Comparison of ENCODE assay signal across 2 cellular contexts in the genomic region with DNA sequence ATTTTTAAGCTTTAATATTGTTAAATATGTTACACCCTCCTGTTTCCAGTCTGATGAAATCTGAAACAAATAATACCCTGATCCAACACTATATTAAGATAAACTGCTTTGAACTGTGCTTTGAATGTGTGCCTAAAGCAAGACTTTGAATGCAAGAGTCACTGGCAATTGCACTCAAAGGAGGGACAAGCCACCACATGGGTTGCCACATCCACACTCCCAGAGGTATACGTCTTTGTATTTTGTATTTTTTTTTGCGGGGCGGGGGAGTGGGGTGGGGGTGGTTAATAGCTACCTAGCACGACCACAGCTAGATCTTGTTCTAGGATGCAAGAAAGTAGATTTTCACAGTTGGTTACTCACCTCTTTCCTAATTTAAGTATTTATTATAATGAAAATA.
TF ChIP-seq lines count a peak whose summit lies in the region.

No MANE protein-coding gene starts in this region.

TF ChIP-seq in liver, 16 proteins besides CTCF, POLR2A, EP300 and RAD21:
- TF ChIP-seq, protein P1, sequence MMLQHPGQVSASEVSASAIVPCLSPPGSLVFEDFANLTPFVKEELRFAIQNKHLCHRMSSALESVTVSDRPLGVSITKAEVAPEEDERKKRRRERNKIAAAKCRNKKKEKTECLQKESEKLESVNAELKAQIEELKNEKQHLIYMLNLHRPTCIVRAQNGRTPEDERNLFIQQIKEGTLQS (IDR thresholded peaks at IDR 0.05), result no peak
- no peak for TF ChIP-seq SP1 (IDR thresholded peaks at IDR 0.05)
- no peak for TF ChIP-seq HNF4A (conservative IDR thresholded peaks at IDR 0.05)
- TF ChIP-seq GABPA (IDR thresholded peaks at IDR 0.05 in 1 of 2, conservative IDR thresholded peaks at IDR 0.05 in 1 of 2), result no peak
- no peak for TF ChIP-seq NR2F2 (IDR thresholded peaks at IDR 0.05)
- TF ChIP-seq JUND (IDR thresholded peaks at IDR 0.05), result no peak
- TF ChIP-seq TAF1 (conservative IDR thresholded peaks at IDR 0.05), result no peak
- TF ChIP-seq YY1 (IDR thresholded peaks at IDR 0.05), result no peak
- TF ChIP-seq, protein P2, sequence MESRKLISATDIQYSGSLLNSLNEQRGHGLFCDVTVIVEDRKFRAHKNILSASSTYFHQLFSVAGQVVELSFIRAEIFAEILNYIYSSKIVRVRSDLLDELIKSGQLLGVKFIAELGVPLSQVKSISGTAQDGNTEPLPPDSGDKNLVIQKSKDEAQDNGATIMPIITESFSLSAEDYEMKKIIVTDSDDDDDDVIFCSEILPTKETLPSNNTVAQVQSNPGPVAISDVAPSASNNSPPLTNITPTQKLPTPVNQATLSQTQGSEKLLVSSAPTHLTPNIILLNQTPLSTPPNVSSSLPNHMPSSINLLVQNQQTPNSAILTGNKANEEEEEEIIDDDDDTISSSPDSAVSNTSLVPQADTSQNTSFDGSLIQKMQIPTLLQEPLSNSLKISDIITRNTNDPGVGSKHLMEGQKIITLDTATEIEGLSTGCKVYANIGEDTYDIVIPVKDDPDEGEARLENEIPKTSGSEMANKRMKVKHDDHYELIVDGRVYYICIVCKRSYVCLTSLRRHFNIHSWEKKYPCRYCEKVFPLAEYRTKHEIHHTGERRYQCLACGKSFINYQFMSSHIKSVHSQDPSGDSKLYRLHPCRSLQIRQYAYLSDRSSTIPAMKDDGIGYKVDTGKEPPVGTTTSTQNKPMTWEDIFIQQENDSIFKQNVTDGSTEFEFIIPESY (IDR thresholded peaks at IDR 0.05), result no peak
- TF ChIP-seq HNF4G (IDR thresholded peaks at IDR 0.05), result no peak
- TF ChIP-seq, protein P3, sequence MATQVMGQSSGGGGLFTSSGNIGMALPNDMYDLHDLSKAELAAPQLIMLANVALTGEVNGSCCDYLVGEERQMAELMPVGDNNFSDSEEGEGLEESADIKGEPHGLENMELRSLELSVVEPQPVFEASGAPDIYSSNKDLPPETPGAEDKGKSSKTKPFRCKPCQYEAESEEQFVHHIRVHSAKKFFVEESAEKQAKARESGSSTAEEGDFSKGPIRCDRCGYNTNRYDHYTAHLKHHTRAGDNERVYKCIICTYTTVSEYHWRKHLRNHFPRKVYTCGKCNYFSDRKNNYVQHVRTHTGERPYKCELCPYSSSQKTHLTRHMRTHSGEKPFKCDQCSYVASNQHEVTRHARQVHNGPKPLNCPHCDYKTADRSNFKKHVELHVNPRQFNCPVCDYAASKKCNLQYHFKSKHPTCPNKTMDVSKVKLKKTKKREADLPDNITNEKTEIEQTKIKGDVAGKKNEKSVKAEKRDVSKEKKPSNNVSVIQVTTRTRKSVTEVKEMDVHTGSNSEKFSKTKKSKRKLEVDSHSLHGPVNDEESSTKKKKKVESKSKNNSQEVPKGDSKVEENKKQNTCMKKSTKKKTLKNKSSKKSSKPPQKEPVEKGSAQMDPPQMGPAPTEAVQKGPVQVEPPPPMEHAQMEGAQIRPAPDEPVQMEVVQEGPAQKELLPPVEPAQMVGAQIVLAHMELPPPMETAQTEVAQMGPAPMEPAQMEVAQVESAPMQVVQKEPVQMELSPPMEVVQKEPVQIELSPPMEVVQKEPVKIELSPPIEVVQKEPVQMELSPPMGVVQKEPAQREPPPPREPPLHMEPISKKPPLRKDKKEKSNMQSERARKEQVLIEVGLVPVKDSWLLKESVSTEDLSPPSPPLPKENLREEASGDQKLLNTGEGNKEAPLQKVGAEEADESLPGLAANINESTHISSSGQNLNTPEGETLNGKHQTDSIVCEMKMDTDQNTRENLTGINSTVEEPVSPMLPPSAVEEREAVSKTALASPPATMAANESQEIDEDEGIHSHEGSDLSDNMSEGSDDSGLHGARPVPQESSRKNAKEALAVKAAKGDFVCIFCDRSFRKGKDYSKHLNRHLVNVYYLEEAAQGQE (IDR thresholded peaks at IDR 0.05), result no peak
- TF ChIP-seq, protein P4, sequence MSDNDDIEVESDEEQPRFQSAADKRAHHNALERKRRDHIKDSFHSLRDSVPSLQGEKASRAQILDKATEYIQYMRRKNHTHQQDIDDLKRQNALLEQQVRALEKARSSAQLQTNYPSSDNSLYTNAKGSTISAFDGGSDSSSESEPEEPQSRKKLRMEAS (IDR thresholded peaks at IDR 0.05), result no peak
- TF ChIP-seq FOXA1 (IDR thresholded peaks at IDR 0.05), result no peak
- TF ChIP-seq EGR1 (IDR thresholded peaks at IDR 0.05; ENCODE audit: low read depth in 2 of 2), result no peak
- TF ChIP-seq RXRA (IDR thresholded peaks at IDR 0.05), result no peak
- no peak for TF ChIP-seq FOXA2 (IDR thresholded peaks at IDR 0.05)

TF ChIP-seq in HepG2, 621 proteins besides CTCF, POLR2A, EP300 and RAD21:
- no peak for TF ChIP-seq TARDBP (CRISPR knock-in tag; IDR thresholded peaks at IDR 0.05)
- TF ChIP-seq ZBTB42 (CRISPR knock-in tag; IDR thresholded peaks at IDR 0.05), result no peak
- TF ChIP-seq, protein P5, sequence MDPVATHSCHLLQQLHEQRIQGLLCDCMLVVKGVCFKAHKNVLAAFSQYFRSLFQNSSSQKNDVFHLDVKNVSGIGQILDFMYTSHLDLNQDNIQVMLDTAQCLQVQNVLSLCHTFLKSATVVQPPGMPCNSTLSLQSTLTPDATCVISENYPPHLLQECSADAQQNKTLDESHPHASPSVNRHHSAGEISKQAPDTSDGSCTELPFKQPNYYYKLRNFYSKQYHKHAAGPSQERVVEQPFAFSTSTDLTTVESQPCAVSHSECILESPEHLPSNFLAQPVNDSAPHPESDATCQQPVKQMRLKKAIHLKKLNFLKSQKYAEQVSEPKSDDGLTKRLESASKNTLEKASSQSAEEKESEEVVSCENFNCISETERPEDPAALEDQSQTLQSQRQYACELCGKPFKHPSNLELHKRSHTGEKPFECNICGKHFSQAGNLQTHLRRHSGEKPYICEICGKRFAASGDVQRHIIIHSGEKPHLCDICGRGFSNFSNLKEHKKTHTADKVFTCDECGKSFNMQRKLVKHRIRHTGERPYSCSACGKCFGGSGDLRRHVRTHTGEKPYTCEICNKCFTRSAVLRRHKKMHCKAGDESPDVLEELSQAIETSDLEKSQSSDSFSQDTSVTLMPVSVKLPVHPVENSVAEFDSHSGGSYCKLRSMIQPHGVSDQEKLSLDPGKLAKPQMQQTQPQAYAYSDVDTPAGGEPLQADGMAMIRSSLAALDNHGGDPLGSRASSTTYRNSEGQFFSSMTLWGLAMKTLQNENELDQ (CRISPR knock-in tag; IDR thresholded peaks at IDR 0.05; ENCODE audit: borderline replicate concordance), result no peak
- no peak for TF ChIP-seq ZNF775 (CRISPR knock-in tag; IDR thresholded peaks at IDR 0.05; ENCODE audit: borderline replicate concordance)
- no peak for TF ChIP-seq AKAP8 (CRISPR knock-in tag; IDR thresholded peaks at IDR 0.05)
- TF ChIP-seq, protein P6, sequence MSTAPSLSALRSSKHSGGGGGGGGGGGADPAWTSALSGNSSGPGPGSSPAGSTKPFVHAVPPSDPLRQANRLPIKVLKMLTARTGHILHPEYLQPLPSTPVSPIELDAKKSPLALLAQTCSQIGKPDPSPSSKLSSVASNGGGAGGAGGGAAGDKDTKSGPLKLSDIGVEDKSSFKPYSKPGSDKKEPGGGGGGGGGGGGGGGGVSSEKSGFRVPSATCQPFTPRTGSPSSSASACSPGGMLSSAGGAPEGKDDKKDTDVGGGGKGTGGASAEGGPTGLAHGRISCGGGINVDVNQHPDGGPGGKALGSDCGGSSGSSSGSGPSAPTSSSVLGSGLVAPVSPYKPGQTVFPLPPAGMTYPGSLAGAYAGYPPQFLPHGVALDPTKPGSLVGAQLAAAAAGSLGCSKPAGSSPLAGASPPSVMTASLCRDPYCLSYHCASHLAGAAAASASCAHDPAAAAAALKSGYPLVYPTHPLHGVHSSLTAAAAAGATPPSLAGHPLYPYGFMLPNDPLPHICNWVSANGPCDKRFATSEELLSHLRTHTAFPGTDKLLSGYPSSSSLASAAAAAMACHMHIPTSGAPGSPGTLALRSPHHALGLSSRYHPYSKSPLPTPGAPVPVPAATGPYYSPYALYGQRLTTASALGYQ (CRISPR knock-in tag; IDR thresholded peaks at IDR 0.05), result no peak
- no peak for TF ChIP-seq ZNF431 (CRISPR knock-in tag; IDR thresholded peaks at IDR 0.05; ENCODE audit: borderline replicate concordance, low read depth)
- no peak for TF ChIP-seq ZEB1 (IDR thresholded peaks at IDR 0.05; ENCODE audit: insufficient replicate concordance, low read depth)
- TF ChIP-seq MYNN (CRISPR knock-in tag; IDR thresholded peaks at IDR 0.05; ENCODE audit: low read depth), result no peak
